ENCODE assay signal across 20 cellular contexts in the genomic region with DNA sequence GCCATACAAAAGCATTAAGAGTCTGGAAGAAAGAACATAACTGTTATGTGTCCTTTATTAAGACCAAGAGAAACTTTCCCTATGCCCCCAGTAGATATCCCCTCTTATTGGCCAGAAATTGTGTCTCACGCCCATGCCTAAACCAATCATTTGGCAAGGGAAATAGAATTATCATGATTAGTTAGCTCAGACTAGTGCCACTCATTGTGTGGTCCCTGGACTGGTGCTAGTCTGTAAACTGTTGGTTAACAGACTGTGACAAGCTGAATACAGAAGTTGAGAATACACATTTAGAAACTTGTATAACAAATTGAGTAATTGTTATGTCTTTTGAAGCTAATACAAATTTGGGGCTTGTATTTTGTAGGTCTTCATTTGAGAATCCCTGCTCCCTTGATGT. TPM values are rescaled to one million over a fixed set of nuclear protein-coding genes. Genes with fewer than 3 reads are reported as not detected.
DNase-seq lines count a peak whose midpoint lies in the region; ATAC-seq, FAIRE-seq and TF ChIP-seq lines count a peak whose summit lies in the region.
"Had no signal": no experiment of that assay in that cellular context is flagged by ENCODE, and none has a peak within 500 bp of the region (broad histone marks: within the 10 kb centered on the region; RNA-seq: fewer than 3 reads in every experiment).

No MANE protein-coding gene starts in this region.

- no peak for DNase-seq in activated CD8-positive, alpha-beta T cell treated with anti-CD3 and anti-CD28 coated beads for 36 hours
- DNase-seq in activated CD8-positive, alpha-beta T cell treated with anti-CD3 and anti-CD28 coated beads, Interleukin-2, amount 10 ng/mL, durations not matched to agents 7 days and 5 days = no peak
- DNase-seq in OCI-LY7 (ENCODE audit: low spot score) (no peak), GM12878 (ENCODE audit: low read depth, low spot score) (no peak), NCI-H2171 treated with DMSO at 0.1 percent for 48 hours (lab: John Stamatoyannopoulos, UW) (no peak), LoVo (ENCODE audit: low spot score) (no peak), NCI-H1417 treated with DMSO at 0.1 percent for 48 hours (lab: John Stamatoyannopoulos, UW) (no peak)
- DNase-seq: ACHN; BE2C; C1 segment of cervical spinal cord; CD8-positive, alpha-beta memory T cell; COR-L47; DMS 273 treated with DMSO at 0.1 percent for 48 hours; DMS53; DND-41; EL; GM23248; HCEC 1CT had no signal

- H3K36me3 ChIP-seq in OCI-LY7 (ENCODE audit: insufficient read depth, low read length) (no peaks in the 10 kb centered on the region), GM12878 (ENCODE audit: control insufficient read depth in 2 of 2, insufficient read depth in 2 of 2, low read length in 1 of 2) (no peaks in the 10 kb centered on the region)
- H3K36me3 ChIP-seq: BE2C had no signal

- H3K9me2 ChIP-seq in OCI-LY7 (ENCODE audit: insufficient read depth, low read length) = no peaks in the 10 kb centered on the region

- RAD21 ChIA-PET in GM12878 (lab: Charles Lee; ENCODE audit: unreplicated experiment) = interaction anchor here (1.6 to 1.7 kb wide), 4 partner anchors 8 to 20 kb away, joined by 4 to 8 read pairs (median 6); partner anchors contain the start of gene HUWE1

- no peak for TF ChIP-seq EP300 in GM12878 (IDR thresholded peaks at IDR 0.05; ENCODE audit: borderline replicate concordance in 1 of 2, control insufficient read depth in 1 of 2, low read depth in 2 of 2, low read length in 2 of 2)

- no peak for FAIRE-seq in GM12878 (lab: Jason Lieb, UNC)
- FAIRE-seq: A204.1 had no signal

- no peak for TF ChIP-seq POLR2A in GM12878 (IDR thresholded peaks at IDR 0.05; ENCODE audit: low read depth, low read length)

- SMC1A ChIA-PET in GM12878 (lab: Charles Lee; ENCODE audit: uncharacterized antibody, unreplicated experiment) = interaction anchor here (0.8 to 1.6 kb wide), 9 partner anchors 8 to 104 kb away, joined by 3 to 8 read pairs (median 4); partner anchors contain the start of gene HUWE1

- no peak overlapping the region for H2AFZ ChIP-seq in OCI-LY7 (ENCODE audit: low read length)
- no peak overlapping the region for H2AFZ ChIP-seq in GM12878 (ENCODE audit: control insufficient read depth, low read depth, low read length)
- H2AFZ ChIP-seq: GM23248 had no signal

- H3K4me2 ChIP-seq in OCI-LY7 (ENCODE audit: low read length) (0 out of 2 replicates have a peak overlapping the region, but pooled peaks have one; percentile 12), GM12878 (ENCODE audit: control insufficient read depth, insufficient read depth) (no peak overlapping the region)

- H3K79me2 ChIP-seq in OCI-LY7 (ENCODE audit: insufficient read depth, low read depth, low read length) (no peaks in the 10 kb centered on the region), GM12878 (ENCODE audit: control insufficient read depth, insufficient read depth, low read length) (no peaks in the 10 kb centered on the region)

- no peaks in the 10 kb centered on the region for H3K9me3 Mint-ChIP-seq in activated CD8-positive, alpha-beta T cell treated with anti-CD3 and anti-CD28 coated beads for 36 hours
- H3K9me3 Mint-ChIP-seq in activated CD8-positive, alpha-beta T cell treated with anti-CD3 and anti-CD28 coated beads, Interleukin-2, amount 10 ng/mL, durations not matched to agents 7 days and 5 days (ENCODE audit: insufficient read depth) = peaks cover 3% of the 10 kb centered on the region
- H3K9me3 Mint-ChIP-seq: CD8-positive, alpha-beta memory T cell had no signal

- BruUV-seq in OCI-LY7 (replicated peaks; lab: Mats Ljungman, UMichigan) (no TSS peak), GM12878 (replicated peaks; lab: Mats Ljungman, UMichigan) (no TSS peak)

- H3K27ac ChIP-seq in OCI-LY7 (ENCODE audit: low read depth, low read length, poor library complexity, severe bottlenecking) (no peak overlapping the region), GM12878 (ENCODE audit: control insufficient read depth, insufficient read depth) (no peak overlapping the region)
- H3K27ac ChIP-seq: GM23248 had no signal

- no peaks in the 10 kb centered on the region for H3K27me3 Mint-ChIP-seq in activated CD8-positive, alpha-beta T cell treated with anti-CD3 and anti-CD28 coated beads for 36 hours
- H3K27me3 Mint-ChIP-seq in activated CD8-positive, alpha-beta T cell treated with anti-CD3 and anti-CD28 coated beads, Interleukin-2, amount 10 ng/mL, durations not matched to agents 7 days and 5 days (ENCODE audit: low read depth) = no peaks in the 10 kb centered on the region
- H3K27me3 Mint-ChIP-seq: CD4-positive, CD25-positive, alpha-beta regulatory T cell had no signal

- intact Hi-C loops in activated CD8-positive, alpha-beta T cell treated with anti-CD3 and anti-CD28 coated beads for 36 hours (cut with micrococcal nuclease) = no loop called here
- intact Hi-C loops in OCI-LY7 (cut with micrococcal nuclease; ENCODE audit: unreplicated experiment) (no loop called here), GM12878 (cut with micrococcal nuclease; ENCODE audit: unreplicated experiment) (no loop called here)

- no peak for TF ChIP-seq CTCF in activated CD8-positive, alpha-beta T cell treated with anti-CD3 and anti-CD28 coated beads for 36 hours (IDR thresholded peaks at IDR 0.05)
- TF ChIP-seq CTCF in OCI-LY7 (conservative IDR thresholded peaks at IDR 0.05; ENCODE audit: low read length) (no peak), GM12878 (IDR thresholded peaks at IDR 0.05 in 2 of 3, conservative IDR thresholded peaks at IDR 0.05 in 1 of 3; ENCODE audit: control insufficient read depth in 2 of 3, extremely low read depth in 1 of 3, insufficient read depth in 1 of 3, low read depth in 3 of 3, low read length in 3 of 3) (no peak)

- CTCF ChIA-PET in activated CD8-positive, alpha-beta T cell treated with anti-CD3 and anti-CD28 coated beads for 36 hours (lab: Charles Lee) = interaction anchor here (1.2 kb wide), 1 partner anchor 16 kb away, joined by 4 read pairs; no protein-coding TSS in a partner anchor
- CTCF ChIA-PET in activated CD8-positive, alpha-beta T cell treated with anti-CD3 and anti-CD28 coated beads, Interleukin-2, amount 10 ng/mL, durations not matched to agents 7 days and 5 days (lab: Charles Lee) = no interaction called here
- CTCF ChIA-PET in OCI-LY7 (lab: Charles Lee; ENCODE audit: unreplicated experiment) (no interaction called here), GM12878 (lab: Yijun Ruan, JAX) (interaction anchor here (1.0 to 1.4 kb wide), 2 partner anchors 16 to 17 kb away, joined by 3 to 8 read pairs; no protein-coding TSS in a partner anchor)

- H3K36me3 Mint-ChIP-seq in activated CD8-positive, alpha-beta T cell treated with anti-CD3 and anti-CD28 coated beads for 36 hours (ENCODE audit: low read depth) = peaks cover 3% of the 10 kb centered on the region
- peaks cover 6% of the 10 kb centered on the region for H3K36me3 Mint-ChIP-seq in activated CD8-positive, alpha-beta T cell treated with anti-CD3 and anti-CD28 coated beads, Interleukin-2, amount 10 ng/mL, durations not matched to agents 7 days and 5 days (ENCODE audit: low read depth)
- H3K36me3 Mint-ChIP-seq: CD4-positive, CD25-positive, alpha-beta regulatory T cell; CD8-positive, alpha-beta memory T cell had no signal

- H3K4me3 ChIP-seq in OCI-LY7 (ENCODE audit: low read depth, low read length, poor library complexity, severe bottlenecking) (no peak overlapping the region), GM12878 (no peak overlapping the region)
- H3K4me3 ChIP-seq: GM23248 had no signal

- no peaks in the 10 kb centered on the region for H3K9me3 ChIP-seq in OCI-LY7 (ENCODE audit: low read length)
- H3K9me3 ChIP-seq in GM12878 (replicated peaks; ENCODE audit: control insufficient read depth, insufficient read depth, low read length) = no peaks in the 10 kb centered on the region; the same call in 2 of the 3 replicates
- H3K9me3 ChIP-seq: BE2C had no signal

- POLR2A ChIA-PET in activated CD8-positive, alpha-beta T cell treated with anti-CD3 and anti-CD28 coated beads for 36 hours (lab: Charles Lee) = interaction anchor here (0.7 kb wide), 1 partner anchor 156 kb away, joined by 3 read pairs; no protein-coding TSS in a partner anchor
- POLR2A ChIA-PET in activated CD8-positive, alpha-beta T cell treated with anti-CD3 and anti-CD28 coated beads, Interleukin-2, amount 10 ng/mL, durations not matched to agents 7 days and 5 days (lab: Charles Lee) = interaction anchor here (0.7 to 1.5 kb wide), 4 partner anchors 8 to 12 kb away, joined by 3 to 13 read pairs (median 4); partner anchors contain the start of gene HUWE1
- POLR2A ChIA-PET in OCI-LY7 (lab: Charles Lee) = interaction anchor here (1.2 to 1.5 kb wide), 2 partner anchors 9 to 10 kb away, joined by 3 to 5 read pairs; partner anchors contain the start of gene HUWE1
- POLR2A ChIA-PET in GM12878 (lab: Charles Lee) = interaction anchor here (1.1 to 2.0 kb wide), 3 partner anchors 8 to 17 kb away, joined by 3 to 6 read pairs (median 6); partner anchors contain the start of gene HUWE1

- H3K9ac ChIP-seq in GM12878 (ENCODE audit: control insufficient read depth, insufficient read depth, low read length) = no peak overlapping the region
- H3K9ac ChIP-seq: GM23248 had no signal

- ATAC-seq in activated CD8-positive, alpha-beta T cell treated with anti-CD3 and anti-CD28 coated beads for 36 hours = no peak
- ATAC-seq in activated CD8-positive, alpha-beta T cell treated with anti-CD3 and anti-CD28 coated beads, Interleukin-2, amount 10 ng/mL, durations not matched to agents 7 days and 5 days = no peak
- peak; percentile 74 for ATAC-seq in GM12878

- H3K27me3 ChIP-seq in GM12878 (replicated peaks in 1 of 2; ENCODE audit: control insufficient read depth in 2 of 2, insufficient read depth in 2 of 2, low read length in 1 of 2) = no peaks in the 10 kb centered on the region
- H3K27me3 ChIP-seq: BE2C had no signal

- no peak for TF ChIP-seq RAD21 in GM12878 (IDR thresholded peaks at IDR 0.05; ENCODE audit: insufficient read depth, low read depth, low read length)

- in situ Hi-C loops in GM12878 (cut with MboI) = no loop called here

- no peaks in the 10 kb centered on the region for H4K20me1 ChIP-seq in OCI-LY7 (ENCODE audit: insufficient read depth, low read length)
- no peaks in the 10 kb centered on the region for H4K20me1 ChIP-seq in GM12878 (ENCODE audit: control insufficient read depth, insufficient read depth)

- H3K4me3 Mint-ChIP-seq in activated CD8-positive, alpha-beta T cell treated with anti-CD3 and anti-CD28 coated beads for 36 hours = no peak overlapping the region
- H3K4me3 Mint-ChIP-seq in activated CD8-positive, alpha-beta T cell treated with anti-CD3 and anti-CD28 coated beads, Interleukin-2, amount 10 ng/mL, durations not matched to agents 7 days and 5 days = no peak overlapping the region
- H3K4me3 Mint-ChIP-seq: CD4-positive, CD25-positive, alpha-beta regulatory T cell had no signal

- H3K4me1 ChIP-seq in OCI-LY7 (ENCODE audit: insufficient read depth, low read length, poor library complexity, severe bottlenecking) (peaks cover 15% of the 10 kb centered on the region), GM12878 (ENCODE audit: control insufficient read depth, insufficient read depth, low read length) (no peaks in the 10 kb centered on the region)
- H3K4me1 ChIP-seq: BE2C had no signal

- 48% methylated on average over 1 of the region's 1 CpG for WGBS in GM12878 (ENCODE audit: insufficient coverage, insufficient replicate concordance, low lambda C conversion rate, missing lambda C conversion rate)

- H3K27ac Mint-ChIP-seq in activated CD8-positive, alpha-beta T cell treated with anti-CD3 and anti-CD28 coated beads for 36 hours = peak overlapping the region; percentile 25
- H3K27ac Mint-ChIP-seq in activated CD8-positive, alpha-beta T cell treated with anti-CD3 and anti-CD28 coated beads, Interleukin-2, amount 10 ng/mL, durations not matched to agents 7 days and 5 days = no peak overlapping the region
- H3K27ac Mint-ChIP-seq: CD4-positive, CD25-positive, alpha-beta regulatory T cell had no signal

- H3K4me1 Mint-ChIP-seq in activated CD8-positive, alpha-beta T cell treated with anti-CD3 and anti-CD28 coated beads for 36 hours (ENCODE audit: low read depth) = peaks cover 17% of the 10 kb centered on the region
- peaks cover 21% of the 10 kb centered on the region for H3K4me1 Mint-ChIP-seq in activated CD8-positive, alpha-beta T cell treated with anti-CD3 and anti-CD28 coated beads, Interleukin-2, amount 10 ng/mL, durations not matched to agents 7 days and 5 days (ENCODE audit: low read depth)

RNA-seq across cellular contexts. Expression of gene HUWE1, which starts 8.1 kb away (rescaled TPM):
- 100 to 1,000 TPM; 376 to 384 TPM for total RNA-seq in activated CD8-positive, alpha-beta T cell treated with anti-CD3 and anti-CD28 coated beads for 36 hours
- total RNA-seq in activated CD8-positive, alpha-beta T cell treated with anti-CD3 and anti-CD28 coated beads, Interleukin-2, amount 10 ng/mL, durations not matched to agents 7 days and 5 days = 100 to 1,000 TPM; 223 to 231 TPM
- 90.7 and 116 TPM in 2 replicates for total RNA-seq in OCI-LY7 (2014; rRNA removed; shearing (Covaris generic))
- total RNA-seq in OCI-LY7 (2022) (264 and 269 TPM in 2 replicates), GM12878 (2014; rRNA removed) (99.9 and 104 TPM in 2 replicates), GM12878 (2014; rRNA removed; fragmentation: Illumina TruSeq; extraction: Trizol) (96.6 and 101 TPM in 2 replicates), GM12878 (2021) (269 and 280 TPM in 2 replicates)
- total RNA-seq in GM12878 (2013; cell fraction: nucleolus; rRNA removed) = 335 and 348 TPM in 2 replicates
- 73.9 TPM for polyA plus RNA-seq in GM12878 (2011; ENCODE audit: low read depth)
- polyA plus RNA-seq in GM12878 (2011; rRNA removed) (100 and 136 TPM in 2 replicates), GM12878 (2014; fragmentation: Illumina TruSeq; extraction: Trizol) (149 TPM in 2 replicates), GM12878 (2014; fragmentation: Nextera tagmentation; extraction: Ambion mirVana) (10 to 100 TPM; 35.9 to 39.0 TPM), GM12878 (2014; rRNA removed) (114 and 125 TPM in 2 replicates), GM12878 (2016; fragmentation: Nextera tagmentation; extraction: Ambion mirVana) (10 to 100 TPM; 52.5 to 57.3 TPM)
- 108 and 146 TPM in 2 replicates for polyA plus RNA-seq in GM12878 (2011; cell fraction: cytosol; rRNA removed)
- polyA plus RNA-seq in GM12878 (2011; cell fraction: nucleus; rRNA removed) = 286 and 327 TPM in 2 replicates
- polyA plus RNA-seq in GM12878 (2012) = 90.8 and 92.9 TPM in 2 replicates
- 383 and 668 TPM in 2 replicates for polyA minus RNA-seq in GM12878 (2011; rRNA and poly(A)+ RNA removed)
- 147 and 181 TPM in 2 replicates for polyA minus RNA-seq in GM12878 (2011; cell fraction: cytosol; rRNA and poly(A)+ RNA removed)
- polyA minus RNA-seq in GM12878 (2011; cell fraction: nucleus; rRNA and poly(A)+ RNA removed) = 139 and 215 TPM in 2 replicates

Comparison
In these comparisons a context has a peak if more than half of its experiments do, and no peak if none do; other contexts are left out.
1. CTCF ChIA-PET loops: an anchor here in activated CD8-positive, alpha-beta T cell treated with anti-CD3 and anti-CD28 coated beads for 36 hours (1.2 kb wide) and GM12878 (1.0 to 1.4 kb wide); none called in activated CD8-positive, alpha-beta T cell treated with anti-CD3 and anti-CD28 coated beads, Interleukin-2, amount 10 ng/mL, durations not matched to agents 7 days and 5 days and OCI-LY7.